Comparison of ENCODE assay signal across 21 cellular contexts in genomic region chr5:150534811-150535210, GRCh38.
"Had no signal": no experiment of that assay in that cellular context is flagged by ENCODE, and none has a peak within 500 bp of the region (broad histone marks: within the 10 kb centered on the region; RNA-seq: fewer than 3 reads in every experiment).

No MANE protein-coding gene starts in this region.

- ATAC-seq: heart left ventricle; left colon; left ventricle myocardium superior; right cardiac atrium; stimulated activated effector memory CD8-positive, alpha-beta T cell treated with anti-CD3 and anti-CD28 coated beads, Interleukin-12 subunit alpha, Interleukin-12 subunit beta, amount 100 ng/mL, for 72 hours; stimulated activated naive CD8-positive, alpha-beta T cell treated with anti-CD3 and anti-CD28 coated beads, Interleukin-15, Interleukin-2, amounts not matched to agents 100 U/mL and 50 U/mL, for 24 hours had no signal

- H3K4me1 ChIP-seq: suprapubic skin had no signal

- H3K4me2 ChIP-seq: smooth muscle cell had no signal

- H3K4me3 ChIP-seq: coronary artery, heart left ventricle, lung, smooth muscle cell, suprapubic skin, transverse colon had no signal

- DNase-seq: effector CD4-positive, alpha-beta T cell; endodermal cell; foreskin melanocyte; hippocampal formation; left colon; left ventricle myocardium superior; mesenchymal stem cell; midbrain; naive B cell; stimulated activated CD4-positive, alpha-beta T cell treated with anti-CD3 and anti-CD28 coated beads, Interleukin-4, amount 100 ng/mL, for 1 hour; stimulated activated CD8-positive, alpha-beta memory T cell treated with anti-CD3 and anti-CD28 coated beads, Interleukin-4, amount 100 ng/mL, for 48 hours; stimulated activated naive CD8-positive, alpha-beta T cell treated with anti-CD3 and anti-CD28 coated beads, Interleukin-15, Interleukin-2, amounts not matched to agents 100 U/mL and 50 U/mL, for 24 hours; transverse colon had no signal

- H3K27ac ChIP-seq: coronary artery, heart left ventricle, neutrophil, suprapubic skin, transverse colon had no signal

- H3K27me3 ChIP-seq: heart left ventricle, neutrophil, suprapubic skin, transverse colon had no signal

- H3K9me3 ChIP-seq: heart left ventricle, suprapubic skin, transverse colon had no signal
